8 cellular contexts compared by ENCODE assay signal in genomic region chr1:28199328-28200233, GRCh38. TPM values are rescaled to one million over a fixed set of nuclear protein-coding genes. Genes with fewer than 3 reads are reported as not detected.
DNase-seq lines count a peak whose midpoint lies in the region; ATAC-seq and TF ChIP-seq lines count a peak whose summit lies in the region.
"Had no signal": no experiment of that assay in that cellular context is flagged by ENCODE, and none has a peak within 500 bp of the region (broad histone marks: within the 10 kb centered on the region; RNA-seq: fewer than 3 reads in every experiment).

No MANE protein-coding gene starts in this region.

- intact Hi-C loops in Right ventricle myocardium superior (cut with DNase I) = no loop called here

- no peak for TF ChIP-seq CTCF in GM20000 (IDR thresholded peaks at IDR 0.05; ENCODE audit: extremely low read depth, missing control alignments)

- ATAC-seq in HG03520 (IDR thresholded peaks at IDR 0.05; ENCODE audit: unreplicated experiment) = peak; percentile 86
- ATAC-seq in Right ventricle myocardium superior (ENCODE audit: poor library complexity) = no peak
- ATAC-seq: Panc1 had no signal

- DNase-seq in GM20000 (ENCODE audit: low spot score) (peak; percentile 86), Right ventricle myocardium superior (no peak), NOMO-1 treated with dmso at 0.1 percent for 144 hours (lab: John Stamatoyannopoulos, UW; ENCODE audit: unreplicated experiment) (no peak), DMS114 treated with DMSO at 0.1 percent for 48 hours (lab: John Stamatoyannopoulos, UW; ENCODE audit: unreplicated experiment) (no peak)
- peak; percentile 28 for DNase-seq in activated T-helper 9 cell treated with anti-CD3 and anti-CD28 coated beads, Interleukin-2, amount 50 U/mL, for 16 hours (ENCODE audit: low read depth)
- peak; percentile 8 for DNase-seq in stimulated activated CD8-positive, alpha-beta memory T cell treated with anti-CD3 and anti-CD28 coated beads, Interleukin-12 subunit alpha, Interleukin-12 subunit beta, amount 100 ng/mL, for 24 hours (ENCODE audit: extremely low read depth)

RNA-seq across cellular contexts. Expression of gene PTAFR, which starts 23.1 kb away (rescaled TPM):
- total RNA-seq in Right ventricle myocardium superior = 1.9 TPM

RNA-seq across cellular contexts. Expression of gene DNAJC8, which starts 33.2 kb away (rescaled TPM):
- total RNA-seq in Right ventricle myocardium superior = 54.9 TPM

RNA-seq across cellular contexts. Expression of gene ATP5IF1, which starts 36.3 kb away (rescaled TPM):
- total RNA-seq in Right ventricle myocardium superior = 358 TPM

RNA-seq across cellular contexts. Expression of gene SESN2, which starts 59.7 kb away (rescaled TPM):
- 2.6 TPM for total RNA-seq in Right ventricle myocardium superior

Comparison
In these comparisons a context has a peak if more than half of its experiments do, and no peak if none do; other contexts are left out.
1. DNase-seq: peak in GM20000 (single experiment), activated T-helper 9 cell treated with anti-CD3 and anti-CD28 coated beads, Interleukin-2, amount 50 U/mL, for 16 hours (single experiment) and stimulated activated CD8-positive, alpha-beta memory T cell treated with anti-CD3 and anti-CD28 coated beads, Interleukin-12 subunit alpha, Interleukin-12 subunit beta, amount 100 ng/mL, for 24 hours (single experiment); none in Right ventricle myocardium superior (single experiment), NOMO-1 treated with dmso at 0.1 percent for 144 hours (single experiment) and DMS114 treated with DMSO at 0.1 percent for 48 hours (single experiment).